21 cellular contexts compared by ENCODE assay signal in the genomic region with DNA sequence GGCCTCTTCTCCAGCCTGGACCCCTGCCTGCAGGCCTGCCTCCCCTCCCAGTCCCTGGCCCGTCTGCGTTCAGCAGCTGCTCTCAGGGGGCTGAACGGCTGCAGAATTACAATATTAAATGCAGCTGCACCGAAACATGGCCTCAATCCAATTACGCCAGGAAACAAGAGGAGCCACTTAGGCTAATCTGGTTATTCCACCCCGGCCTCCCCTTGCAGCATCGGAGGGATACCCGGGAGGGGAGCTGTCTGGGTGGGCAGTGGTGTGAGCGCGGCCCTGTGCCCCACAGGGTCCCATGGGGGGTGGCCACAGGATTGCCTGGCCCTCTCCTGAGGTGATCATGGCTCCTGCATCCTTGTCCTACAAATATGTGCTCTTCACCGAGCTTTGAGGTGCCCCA. TPM values are rescaled to one million over a fixed set of nuclear protein-coding genes. Genes with fewer than 3 reads are reported as not detected.
DNase-seq lines count a peak whose midpoint lies in the region; ATAC-seq and TF ChIP-seq lines count a peak whose summit lies in the region.
"Had no signal": no experiment of that assay in that cellular context is flagged by ENCODE, and none has a peak within 500 bp of the region (broad histone marks: within the 10 kb centered on the region; RNA-seq: fewer than 3 reads in every experiment).

No MANE protein-coding gene starts in this region.

- TF ChIP-seq POLR2A in heart left ventricle (IDR thresholded peaks at IDR 0.05): no peak

- ATAC-seq in heart left ventricle (peak in 3 of 4 donors; percentile 36 to 42 (median 40)), HG03439 (IDR thresholded peaks at IDR 0.05; ENCODE audit: unreplicated experiment) (no peak), HG03469 (IDR thresholded peaks at IDR 0.05; ENCODE audit: unreplicated experiment) (no peak), GM18873 (IDR thresholded peaks at IDR 0.05; ENCODE audit: low FRiP score, unreplicated experiment) (no peak), HG03432 (IDR thresholded peaks at IDR 0.05; ENCODE audit: unreplicated experiment) (no peak)
- ATAC-seq: activated naive CD8-positive, alpha-beta T cell treated with anti-CD3 and anti-CD28 coated beads, Interleukin-2, amount 50 U/mL, for 24 hours; left lobe of liver; mucosa of descending colon; sciatic nerve had no signal

- peaks cover 4 to 56% (median 12%) of the 10 kb centered on the region in 12 donors for H3K4me1 ChIP-seq in heart left ventricle
- H3K4me1 ChIP-seq in right atrium auricular region: peaks cover 0 to 56% of the 10 kb centered on the region in 2 donors
- H3K4me1 ChIP-seq: Caco-2 had no signal

- 15 to 24% (median 19%) methylated on average over 5 to 11 of the region's 11 CpGs for WGBS in heart left ventricle, 4 donors

- intact Hi-C loops in heart left ventricle (cut with DNase I): no loop called here

- DNase-seq in heart left ventricle (peak in 1 of 5 donors; percentile 39), right atrium auricular region (ENCODE audit: low spot score) (no peak), NCI-H524 (lab: John Stamatoyannopoulos, UW) (peak; percentile 74 to 90), caudate nucleus (lab: John Stamatoyannopoulos, UW) (peak in 3 of 61 donors; percentile 21 to 27 (median 21))
- DNase-seq: activated CD4-positive, alpha-beta memory T cell treated with anti-CD3 and anti-CD28 coated beads, Interleukin-2, amount 10 ng/mL, durations not matched to agents 7 days and 5 days; activated naive CD8-positive, alpha-beta T cell treated with anti-CD3 and anti-CD28 coated beads, Interleukin-2, amount 50 U/mL, for 24 hours; activated T-cell treated with anti-CD3 and anti-CD28 coated beads, Interleukin-2, amount 50 U/mL, for 48 hours; Caco-2; GDM1; GM23248; Karpas-422; mucosa of descending colon; NCI-H1930; occipital lobe; stomach had no signal

- TF ChIP-seq CTCF in heart left ventricle (IDR thresholded peaks at IDR 0.05) (no peak), right atrium auricular region (IDR thresholded peaks at IDR 0.05) (no peak)

- no peak overlapping the region for H3K4me3 ChIP-seq in heart left ventricle
- no peak overlapping the region for H3K4me3 ChIP-seq in right atrium auricular region
- H3K4me3 ChIP-seq: GM23248, mucosa of descending colon, stomach had no signal

- no peaks in the 10 kb centered on the region for H3K27me3 ChIP-seq in heart left ventricle
- no peaks in the 10 kb centered on the region for H3K27me3 ChIP-seq in right atrium auricular region
- H3K27me3 ChIP-seq: stomach had no signal

- H3K36me3 ChIP-seq in heart left ventricle (no peaks in the 10 kb centered on the region), right atrium auricular region (no peaks in the 10 kb centered on the region)
- H3K36me3 ChIP-seq: stomach had no signal

- no peaks in the 10 kb centered on the region for H3K9me3 ChIP-seq in heart left ventricle
- H3K9me3 ChIP-seq in right atrium auricular region: no peaks in the 10 kb centered on the region
- H3K9me3 ChIP-seq: Caco-2, mucosa of descending colon, stomach had no signal

- H3K27ac ChIP-seq in heart left ventricle: no peak overlapping the region
- H3K27ac ChIP-seq in right atrium auricular region: no peak overlapping the region
- H3K27ac ChIP-seq in caudate nucleus (ENCODE audit: low read depth, low read length): peak overlapping the region; percentile 67
- H3K27ac ChIP-seq: GM23248, stomach had no signal

RNA-seq across cellular contexts. Expression of a gene that starts 42.6 kb away (rescaled TPM):
- total RNA-seq in heart left ventricle (1 to 10 TPM in 1 of 9 donors, under 1 TPM in 8; 0.20 to 1.4 (median 0.37) TPM), right atrium auricular region (1 to 10 TPM in 1 of 2 donors, under 1 TPM in 1; 0.67 to 1.7 TPM)
- polyA plus RNA-seq in heart left ventricle: under 1 TPM; 0.22 to 0.46 TPM
- total RNA-seq: left lobe of liver had no signal

Comparison
In these comparisons a context has a peak if more than half of its experiments do, and no peak if none do; other contexts are left out.
1. ATAC-seq: peak in heart left ventricle (3 of 4); none in HG03439 (single experiment), HG03469 (single experiment), GM18873 (single experiment) and HG03432 (single experiment).